20 cellular contexts compared by ENCODE assay signal in the genomic region with DNA sequence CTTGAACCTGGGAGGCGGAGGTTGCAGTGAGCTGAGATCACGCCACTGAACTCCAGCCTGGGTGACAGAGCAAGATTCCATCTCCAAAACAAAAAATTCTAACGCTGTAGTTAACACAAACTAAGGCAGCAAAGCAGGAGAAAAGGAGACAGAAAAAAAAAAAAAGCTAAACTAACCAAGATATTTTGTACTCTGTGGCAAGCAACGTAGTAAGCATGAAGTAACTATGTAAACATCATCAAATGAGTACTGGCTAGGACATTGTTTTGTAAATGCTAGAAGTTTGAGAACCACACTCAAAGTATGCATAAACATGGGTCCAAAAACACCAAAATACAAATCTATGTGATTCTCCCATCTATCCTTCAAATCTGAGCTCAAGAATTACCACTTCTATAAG. TPM values are rescaled to one million over a fixed set of nuclear protein-coding genes. Genes with fewer than 3 reads are reported as not detected.
DNase-seq lines count a peak whose midpoint lies in the region; ATAC-seq, FAIRE-seq and TF ChIP-seq lines count a peak whose summit lies in the region.
"Had no signal": no experiment of that assay in that cellular context is flagged by ENCODE, and none has a peak within 500 bp of the region (broad histone marks: within the 10 kb centered on the region; RNA-seq: fewer than 3 reads in every experiment).

No MANE protein-coding gene starts in this region.

- H3K4me2 ChIP-seq in IMR-90 (ENCODE audit: low read depth, low read length), result no peak overlapping the region
- H3K4me2 ChIP-seq: A549, BLaER1 had no signal

- peak; percentile 89 for FAIRE-seq in endometrium (lab: Jason Lieb, UNC)
- FAIRE-seq: A549, GM12892, GM19239, HepG2, HTR-8/SVneo had no signal

- TF ChIP-seq POLR2A in IMR-90 (IDR thresholded peaks at IDR 0.05; ENCODE audit: low read depth, low read length) (no peak), sigmoid colon (IDR thresholded peaks at IDR 0.05) (no peak)

- no peak overlapping the region for H3K9ac ChIP-seq in IMR-90 (ENCODE audit: low read depth, low read length)
- H3K9ac ChIP-seq: BLaER1 had no signal

- POLR2A ChIA-PET in IMR-90 (lab: Charles Lee; ENCODE audit: unreplicated experiment), result interaction anchor here (0.6 kb wide), 1 partner anchor 18 kb away, joined by 5 read pairs; no protein-coding TSS in a partner anchor

- no peak overlapping the region for H2AK9ac ChIP-seq in IMR-90 (replicated peaks; ENCODE audit: low read depth, low read length, poor library complexity)

- dilution Hi-C loops in IMR-90 (cut with HindIII; ENCODE audit: low sequenced_read_pairs, unreplicated experiment), result no loop called here

- CTCF ChIA-PET in IMR-90 (lab: Yijun Ruan, JAX), result interaction anchor here (0.8 kb wide), 1 partner anchor 22 kb away, joined by 3 read pairs; no protein-coding TSS in a partner anchor

- no peaks in the 10 kb centered on the region for H4K20me1 ChIP-seq in IMR-90 (ENCODE audit: insufficient read depth, low read length)
- H4K20me1 ChIP-seq: BLaER1 had no signal

- no TSS peak for BruUV-seq in IMR-90 (replicated peaks; lab: Mats Ljungman, UMichigan)

- H3K27me3 ChIP-seq in IMR-90 (ENCODE audit: control insufficient read depth, insufficient read depth, low read length), result no peaks in the 10 kb centered on the region
- H3K27me3 ChIP-seq in sigmoid colon, result no peaks in the 10 kb centered on the region
- H3K27me3 ChIP-seq: BLaER1 had no signal

- peaks cover 8% of the 10 kb centered on the region for H3K36me3 Mint-ChIP-seq in memory B cell

- no peak for TF ChIP-seq RAD21 in IMR-90 (IDR thresholded peaks at IDR 0.05; ENCODE audit: low read length)

- H3K9me3 ChIP-seq in IMR-90 (ENCODE audit: control insufficient read depth, insufficient read depth, low read length) (no peaks in the 10 kb centered on the region), sigmoid colon (no peaks in the 10 kb centered on the region)
- H3K9me3 ChIP-seq: A549, BLaER1 had no signal

- no peak overlapping the region for H4K91ac ChIP-seq in IMR-90 (ENCODE audit: insufficient read depth, low read depth, low read length)

- no peak overlapping the region for H2BK5ac ChIP-seq in IMR-90 (ENCODE audit: low read depth, low read length, poor library complexity, severe bottlenecking)

- no peak overlapping the region for H2AK5ac ChIP-seq in IMR-90 (ENCODE audit: low read depth, low read length)

- in situ Hi-C loops in IMR-90 (cut with MboI; ENCODE audit: low sequenced_read_pairs), result no loop called here

- no peak overlapping the region for H3K4me3 ChIP-seq in IMR-90 (ENCODE audit: insufficient read depth, low read depth, low read length)
- H3K4me3 ChIP-seq in sigmoid colon, result no peak overlapping the region
- H3K4me3 ChIP-seq: A549, BLaER1 had no signal

- ATAC-seq in IMR-90 (ENCODE audit: low read depth), result peak; percentile 53
- ATAC-seq in memory B cell (ENCODE audit: low read depth), result no peak
- no peak for ATAC-seq in HG02840 (IDR thresholded peaks at IDR 0.05; ENCODE audit: low FRiP score, unreplicated experiment)
- ATAC-seq: A549, HepG2 had no signal

- H3K4me3 Mint-ChIP-seq in memory B cell, result no peak overlapping the region
- H3K4me3 Mint-ChIP-seq: CD14-positive monocyte; CD4-positive, alpha-beta memory T cell had no signal

- no peak overlapping the region for H4K5ac ChIP-seq in IMR-90 (ENCODE audit: low read depth, low read length)

- no peaks in the 10 kb centered on the region for H3K9me1 ChIP-seq in IMR-90 (ENCODE audit: insufficient read depth, low read length)

- no peaks in the 10 kb centered on the region for H3K9me3 Mint-ChIP-seq in memory B cell
- H3K9me3 Mint-ChIP-seq: CD14-positive monocyte; CD4-positive, alpha-beta memory T cell had no signal

- intact Hi-C loops in IMR-90 (cut with micrococcal nuclease), result no loop called here
- intact Hi-C loops in sigmoid colon (cut with DNase I), result no loop called here

- H3K4ac ChIP-seq in IMR-90 (ENCODE audit: low read depth, low read length), result no peak overlapping the region

- no peak overlapping the region for H2BK120ac ChIP-seq in IMR-90 (ENCODE audit: low read depth, low read length)

- H4K8ac ChIP-seq in IMR-90 (ENCODE audit: low read depth in 2 of 2, low read length in 2 of 2), result no peak overlapping the region

- H3K27me3 Mint-ChIP-seq in memory B cell, result no peaks in the 10 kb centered on the region
- H3K27me3 Mint-ChIP-seq: CD4-positive, alpha-beta memory T cell had no signal

- no peak for TF ChIP-seq EP300 in sigmoid colon (IDR thresholded peaks at IDR 0.05)

- H3K27ac Mint-ChIP-seq in memory B cell, result peak overlapping the region; percentile 12
- H3K27ac Mint-ChIP-seq: CD14-positive monocyte had no signal

- H3K4me1 ChIP-seq in IMR-90 (ENCODE audit: control insufficient read depth, insufficient read depth, low read length), result no peaks in the 10 kb centered on the region
- H3K4me1 ChIP-seq in sigmoid colon, result no peaks in the 10 kb centered on the region
- H3K4me1 ChIP-seq: A549, BLaER1 had no signal

- no peak overlapping the region for H3K14ac ChIP-seq in IMR-90 (replicated peaks; ENCODE audit: low read depth, low read length)

- DNase-seq in AG08396 (ENCODE audit: low spot score) (peak; percentile 9), IMR-90 (no peak), memory B cell (ENCODE audit: low spot score in 2 of 2) (no peak), cerebellar cortex (ENCODE audit: low spot score) (no peak), sigmoid colon (no peak)
- DNase-seq: CD4-positive, alpha-beta memory T cell; DMS153; DMS79; GDM1; HCEC 1CT had no signal

- no CpG with 5 or more reads among the region's 4 CpGs for WGBS in IMR-90 (ENCODE audit: extremely low coverage in 2 of 2, insufficient read length in 1 of 2), 2 experiments
- WGBS in sigmoid colon, 2 donors, result 76 to 86% methylated on average over 4 of the region's 4 CpGs

- no peak overlapping the region for H2BK15ac ChIP-seq in IMR-90 (ENCODE audit: low read depth, low read length)

- no peaks in the 10 kb centered on the region for H3K4me1 Mint-ChIP-seq in memory B cell
- H3K4me1 Mint-ChIP-seq: CD14-positive monocyte had no signal

- H3K36me3 ChIP-seq in IMR-90 (ENCODE audit: control insufficient read depth, insufficient read depth, low read length) (peaks cover 2% of the 10 kb centered on the region; the same call in 1 of the 2 replicates), sigmoid colon (peaks cover 0 to 15% (median 0%) of the 10 kb centered on the region in 4 donors)

- no peak overlapping the region for H3K18ac ChIP-seq in IMR-90 (ENCODE audit: low read depth, low read length)

- H3K23ac ChIP-seq in IMR-90 (ENCODE audit: low read depth, low read length), result no peak overlapping the region

- H2BK20ac ChIP-seq in IMR-90 (ENCODE audit: low read depth, low read length), result no peak overlapping the region

- H2AFZ ChIP-seq in IMR-90 (replicated peaks; ENCODE audit: low read length, poor library complexity), result no peak overlapping the region

- TF ChIP-seq CTCF in IMR-90 (conservative IDR thresholded peaks at IDR 0.05; ENCODE audit: low read depth, low read length) (no peak), sigmoid colon (IDR thresholded peaks at IDR 0.05) (no peak)

- H3K27ac ChIP-seq in IMR-90 (ENCODE audit: insufficient read depth, low read length), result no peak overlapping the region
- no peak overlapping the region for H3K27ac ChIP-seq in sigmoid colon
- H3K27ac ChIP-seq: 22Rv1, A549, BLaER1 had no signal

- no peak overlapping the region for H3K56ac ChIP-seq in IMR-90 (ENCODE audit: extremely low read depth, insufficient read depth, low read length)

- no peaks in the 10 kb centered on the region for H3K79me1 ChIP-seq in IMR-90 (ENCODE audit: low read depth in 1 of 2, low read length in 2 of 2)

TF ChIP-seq in IMR-90, 13 proteins besides CTCF, POLR2A, EP300 and RAD21:
- no peak for TF ChIP-seq SMC3 (IDR thresholded peaks at IDR 0.05; ENCODE audit: low read depth, low read length)
- no peak for TF ChIP-seq MAZ (IDR thresholded peaks at IDR 0.05; ENCODE audit: borderline replicate concordance, low read depth, low read length)
- no peak for TF ChIP-seq MAFK (IDR thresholded peaks at IDR 0.05; ENCODE audit: low read depth, low read length)
- TF ChIP-seq CHD1 (IDR thresholded peaks at IDR 0.05; ENCODE audit: low read depth, low read length), result no peak
- TF ChIP-seq BHLHE40 (IDR thresholded peaks at IDR 0.05; ENCODE audit: low read depth, low read length), result no peak
- no peak for TF ChIP-seq FOS (IDR thresholded peaks at IDR 0.05; ENCODE audit: low read depth, low read length)
- TF ChIP-seq MXI1 (IDR thresholded peaks at IDR 0.05; ENCODE audit: borderline replicate concordance, low read depth, low read length), result no peak
- TF ChIP-seq, protein P1, sequence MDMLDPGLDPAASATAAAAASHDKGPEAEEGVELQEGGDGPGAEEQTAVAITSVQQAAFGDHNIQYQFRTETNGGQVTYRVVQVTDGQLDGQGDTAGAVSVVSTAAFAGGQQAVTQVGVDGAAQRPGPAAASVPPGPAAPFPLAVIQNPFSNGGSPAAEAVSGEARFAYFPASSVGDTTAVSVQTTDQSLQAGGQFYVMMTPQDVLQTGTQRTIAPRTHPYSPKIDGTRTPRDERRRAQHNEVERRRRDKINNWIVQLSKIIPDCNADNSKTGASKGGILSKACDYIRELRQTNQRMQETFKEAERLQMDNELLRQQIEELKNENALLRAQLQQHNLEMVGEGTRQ (IDR thresholded peaks at IDR 0.05; ENCODE audit: low read depth, low read length), result no peak
- no peak for TF ChIP-seq ELK1 (IDR thresholded peaks at IDR 0.05; ENCODE audit: borderline replicate concordance, low read depth, low read length)
- no peak for TF ChIP-seq CEBPB (IDR thresholded peaks at IDR 0.05; ENCODE audit: low read depth, low read length)
- no peak for TF ChIP-seq RFX5 (IDR thresholded peaks at IDR 0.05; ENCODE audit: low read depth, low read length)
- no peak for TF ChIP-seq RCOR1 (IDR thresholded peaks at IDR 0.05; ENCODE audit: insufficient replicate concordance, low read length)

RNA-seq across cellular contexts. Expression of gene C2CD5, which starts 44.2 kb away (rescaled TPM):
- total RNA-seq in IMR-90 (2012; rRNA removed) (15.8 and 16.1 TPM in 2 replicates), sigmoid colon (10 to 100 TPM; 27.2 to 60.1 (median 47.7) TPM)
- polyA plus RNA-seq in IMR-90 (2012; rRNA removed) (9.2 and 14.5 TPM in 2 replicates), sigmoid colon (10 to 100 TPM; 21.6 to 40.7 (median 26.4) TPM)
- polyA plus RNA-seq in IMR-90 (2012; cell fraction: cytosol; rRNA removed), result 1.8 and 3.1 TPM in 2 replicates
- polyA plus RNA-seq in IMR-90 (2012; cell fraction: nucleus; rRNA removed; ENCODE audit: low replicate concordance), result 3.4 and 37.3 TPM in 2 replicates
